Comparison of ENCODE assay signal across 6 cellular contexts in the genomic region with DNA sequence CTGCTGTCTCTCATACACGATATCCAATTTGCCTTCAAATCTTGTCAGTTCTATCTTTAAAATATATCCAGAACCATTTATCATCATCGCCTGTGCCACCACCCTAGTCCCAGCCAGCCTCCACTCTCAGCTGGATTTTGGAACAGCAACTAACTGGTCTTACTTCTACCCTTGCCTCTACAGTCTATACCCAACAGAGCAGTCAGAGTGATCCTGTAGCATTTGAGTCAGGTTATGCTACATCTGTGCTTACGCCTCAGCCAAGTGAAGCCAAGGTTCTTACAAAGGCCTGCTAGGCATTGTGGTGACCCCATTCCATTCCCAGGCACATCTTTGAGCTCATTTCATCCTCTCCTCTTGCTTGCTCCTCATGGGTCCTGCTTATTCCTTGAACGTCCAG.
"Had no signal": no experiment of that assay in that cellular context is flagged by ENCODE, and none has a peak within 500 bp of the region (broad histone marks: within the 10 kb centered on the region; RNA-seq: fewer than 3 reads in every experiment).

No MANE protein-coding gene starts in this region.

- H3K36me3 Mint-ChIP-seq: IgD-negative memory B cell had no signal

- DNase-seq: IMR-90, KBM-7 had no signal

- H3K9me3 Mint-ChIP-seq: IgD-negative memory B cell had no signal

- ATAC-seq: HepG2, K562 had no signal

- H3K4me3 Mint-ChIP-seq: IgD-negative memory B cell had no signal

- H3K4me1 Mint-ChIP-seq: IgD-negative memory B cell had no signal

- H3K27ac Mint-ChIP-seq: IgD-negative memory B cell had no signal

- H3K4me3 ChIP-seq: K562 had no signal

- H3K27ac ChIP-seq: HL-60 had no signal

- FAIRE-seq: HepG2, K562 had no signal
